1 cellular context compared by ENCODE assay signal in the genomic region with DNA sequence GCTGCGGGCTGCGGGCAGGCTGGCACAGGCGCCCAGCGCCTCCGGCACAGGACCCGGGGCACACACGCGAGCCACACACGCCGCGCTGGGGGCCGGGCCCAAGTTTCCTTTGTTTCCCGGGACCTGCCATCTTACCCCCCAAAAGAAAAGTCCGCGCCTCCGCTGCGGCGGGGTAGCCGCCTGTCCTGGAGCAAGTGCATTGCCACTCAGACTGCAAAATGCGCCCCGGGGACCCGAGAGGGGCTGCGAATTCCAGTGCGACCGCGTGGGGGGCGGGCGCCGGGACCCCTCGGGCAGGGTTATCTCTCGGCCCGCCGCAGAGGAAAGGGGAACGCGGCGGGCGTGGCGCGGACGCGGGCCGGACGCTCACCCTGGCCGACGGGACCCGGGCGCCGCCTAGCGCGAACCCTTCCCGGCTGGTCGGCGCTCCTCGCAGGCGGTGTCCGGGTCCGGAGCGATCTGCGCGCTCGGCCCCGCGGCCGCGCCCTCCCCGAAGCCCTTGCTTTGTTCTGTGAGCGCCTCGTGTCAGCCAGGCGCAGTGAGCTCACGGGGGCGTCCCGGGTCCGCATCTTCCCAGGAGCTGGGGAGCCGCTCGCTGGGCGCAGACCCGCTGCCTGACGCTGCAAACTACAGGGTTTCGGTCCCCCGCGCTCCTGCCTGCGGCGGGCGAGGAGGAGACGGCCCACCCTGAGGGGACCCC.
A peak's percentile ranks its signal among the peaks of the same experiment; 100 is the strongest.
TF ChIP-seq lines count a peak whose summit lies in the region.

No MANE protein-coding gene starts in this region.

TF ChIP-seq in H1, 55 proteins besides CTCF, POLR2A, EP300 and RAD21:
- TF ChIP-seq MAFK (IDR thresholded peaks at IDR 0.05; ENCODE audit: low read depth, low read length): no peak
- no peak for TF ChIP-seq JUN (IDR thresholded peaks at IDR 0.05; ENCODE audit: low read depth, low read length)
- peak; percentile 70 for TF ChIP-seq TAF1 (IDR thresholded peaks at IDR 0.05; ENCODE audit: low read depth, low read length)
- TF ChIP-seq BCL11A (IDR thresholded peaks at IDR 0.05; ENCODE audit: low read depth in 2 of 2, low read length in 2 of 2): no peak
- no peak for TF ChIP-seq SUZ12 (IDR thresholded peaks at IDR 0.05; ENCODE audit: low read length)
- TF ChIP-seq NANOG (IDR thresholded peaks at IDR 0.05; ENCODE audit: insufficient read depth, low read depth, low read length, poor library complexity, severe bottlenecking): no peak
- no peak for TF ChIP-seq SIRT6 (IDR thresholded peaks at IDR 0.05; ENCODE audit: low read length)
- TF ChIP-seq, protein P1, sequence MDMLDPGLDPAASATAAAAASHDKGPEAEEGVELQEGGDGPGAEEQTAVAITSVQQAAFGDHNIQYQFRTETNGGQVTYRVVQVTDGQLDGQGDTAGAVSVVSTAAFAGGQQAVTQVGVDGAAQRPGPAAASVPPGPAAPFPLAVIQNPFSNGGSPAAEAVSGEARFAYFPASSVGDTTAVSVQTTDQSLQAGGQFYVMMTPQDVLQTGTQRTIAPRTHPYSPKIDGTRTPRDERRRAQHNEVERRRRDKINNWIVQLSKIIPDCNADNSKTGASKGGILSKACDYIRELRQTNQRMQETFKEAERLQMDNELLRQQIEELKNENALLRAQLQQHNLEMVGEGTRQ (IDR thresholded peaks at IDR 0.05; ENCODE audit: low read length): no peak
- no peak for TF ChIP-seq CEBPB (IDR thresholded peaks at IDR 0.05; ENCODE audit: low read depth, low read length)
- TF ChIP-seq NRF1 (IDR thresholded peaks at IDR 0.05; ENCODE audit: low read depth, low read length): no peak
- TF ChIP-seq CTBP2 (IDR thresholded peaks at IDR 0.05; ENCODE audit: borderline replicate concordance, insufficient read depth, insufficient read length, low read length): no peak
- TF ChIP-seq HDAC6 (IDR thresholded peaks at IDR 0.05; ENCODE audit: low read depth, low read length): no peak
- peak; percentile 55; the same call in 1 of the 2 replicates for TF ChIP-seq RBBP5 (IDR thresholded peaks at IDR 0.05; ENCODE audit: borderline replicate concordance, low read depth, low read length)
- TF ChIP-seq ASH2L (IDR thresholded peaks at IDR 0.05; ENCODE audit: low read length): no peak
- TF ChIP-seq, protein P2, sequence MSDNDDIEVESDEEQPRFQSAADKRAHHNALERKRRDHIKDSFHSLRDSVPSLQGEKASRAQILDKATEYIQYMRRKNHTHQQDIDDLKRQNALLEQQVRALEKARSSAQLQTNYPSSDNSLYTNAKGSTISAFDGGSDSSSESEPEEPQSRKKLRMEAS (IDR thresholded peaks at IDR 0.05): peak; percentile 66
- no peak for TF ChIP-seq CHD1 (IDR thresholded peaks at IDR 0.05; ENCODE audit: low read depth, low read length)
- TF ChIP-seq TBP (IDR thresholded peaks at IDR 0.05; ENCODE audit: low read depth, low read length): no peak; the same call in 1 of the 2 replicates
- TF ChIP-seq RXRA (IDR thresholded peaks at IDR 0.05; ENCODE audit: insufficient read depth, low read depth, low read length): no peak
- TF ChIP-seq BRCA1 (IDR thresholded peaks at IDR 0.05; ENCODE audit: low read depth, low read length): no peak
- TF ChIP-seq CHD7 (IDR thresholded peaks at IDR 0.05; ENCODE audit: insufficient replicate concordance, low read length): no peak
- TF ChIP-seq RFX5 (IDR thresholded peaks at IDR 0.05; ENCODE audit: borderline replicate concordance, low read depth, low read length): no peak
- TF ChIP-seq RNF2 (IDR thresholded peaks at IDR 0.05; ENCODE audit: borderline replicate concordance, low read depth, low read length, missing control alignments, poor library complexity, severe bottlenecking): no peak
- TF ChIP-seq ATF2 (IDR thresholded peaks at IDR 0.05; ENCODE audit: low read length): no peak
- TF ChIP-seq BACH1 (IDR thresholded peaks at IDR 0.05; ENCODE audit: low read length): no peak
- TF ChIP-seq TCF12 (IDR thresholded peaks at IDR 0.05; ENCODE audit: low read depth, low read length): no peak
- no peak for TF ChIP-seq SP2 (IDR thresholded peaks at IDR 0.05; ENCODE audit: low read length)
- peak; percentile 31; the same call in 1 of the 2 replicates for TF ChIP-seq CREB1 (IDR thresholded peaks at IDR 0.05)
- TF ChIP-seq EGR1 (IDR thresholded peaks at IDR 0.05; ENCODE audit: borderline replicate concordance, low read depth, low read length): no peak
- no peak for TF ChIP-seq SP1 (IDR thresholded peaks at IDR 0.05; ENCODE audit: low read depth, low read length)
- TF ChIP-seq CHD2 (IDR thresholded peaks at IDR 0.05; ENCODE audit: low read length): no peak
- no peak; the same call in 1 of the 2 replicates for TF ChIP-seq TEAD4 (IDR thresholded peaks at IDR 0.05; ENCODE audit: low read depth, low read length)
- no peak for TF ChIP-seq CBX8 (IDR thresholded peaks at IDR 0.05; ENCODE audit: borderline replicate concordance, low read depth, low read length)
- TF ChIP-seq, protein P3, sequence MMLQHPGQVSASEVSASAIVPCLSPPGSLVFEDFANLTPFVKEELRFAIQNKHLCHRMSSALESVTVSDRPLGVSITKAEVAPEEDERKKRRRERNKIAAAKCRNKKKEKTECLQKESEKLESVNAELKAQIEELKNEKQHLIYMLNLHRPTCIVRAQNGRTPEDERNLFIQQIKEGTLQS (IDR thresholded peaks at IDR 0.05; ENCODE audit: insufficient read depth, low read depth, low read length): no peak
- TF ChIP-seq GTF2F1 (IDR thresholded peaks at IDR 0.05; ENCODE audit: borderline replicate concordance, low read depth, low read length): no peak
- TF ChIP-seq KDM5A (IDR thresholded peaks at IDR 0.05; ENCODE audit: low read length): no peak
- no peak for TF ChIP-seq ZNF274 (IDR thresholded peaks at IDR 0.05; ENCODE audit: borderline replicate concordance, extremely low read depth, low read length)
- TF ChIP-seq SP4 (IDR thresholded peaks at IDR 0.05; ENCODE audit: low read length): no peak
- no peak for TF ChIP-seq SIN3A (conservative IDR thresholded peaks at IDR 0.05 in 1 of 2, IDR thresholded peaks at IDR 0.05 in 1 of 2; ENCODE audit: low read depth in 1 of 2, low read length in 2 of 2)
- peak; percentile 46; the same call in 1 of the 2 replicates for TF ChIP-seq YY1 (IDR thresholded peaks at IDR 0.05; ENCODE audit: low read depth, low read length)
- no peak for TF ChIP-seq SAP30 (IDR thresholded peaks at IDR 0.05; ENCODE audit: insufficient read depth, insufficient replicate concordance, low read length)
- TF ChIP-seq FOSL1 (IDR thresholded peaks at IDR 0.05; ENCODE audit: insufficient read depth, low read depth, low read length): no peak
- no peak for TF ChIP-seq KDM1A (IDR thresholded peaks at IDR 0.05; ENCODE audit: borderline replicate concordance, low read length)
- peak; percentile 34 for TF ChIP-seq TAF7 (optimal IDR thresholded peaks at IDR 0.05; ENCODE audit: borderline replicate concordance, low read depth, low read length)
- no peak for TF ChIP-seq POU5F1 (IDR thresholded peaks at IDR 0.05; ENCODE audit: low read depth, low read length)
- peak; percentile 57 for TF ChIP-seq PHF8 (conservative IDR thresholded peaks at IDR 0.05; ENCODE audit: low read depth, low read length)
- TF ChIP-seq JUND (IDR thresholded peaks at IDR 0.05; ENCODE audit: low read length): no peak
- TF ChIP-seq, protein P4, sequence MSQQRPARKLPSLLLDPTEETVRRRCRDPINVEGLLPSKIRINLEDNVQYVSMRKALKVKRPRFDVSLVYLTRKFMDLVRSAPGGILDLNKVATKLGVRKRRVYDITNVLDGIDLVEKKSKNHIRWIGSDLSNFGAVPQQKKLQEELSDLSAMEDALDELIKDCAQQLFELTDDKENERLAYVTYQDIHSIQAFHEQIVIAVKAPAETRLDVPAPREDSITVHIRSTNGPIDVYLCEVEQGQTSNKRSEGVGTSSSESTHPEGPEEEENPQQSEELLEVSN (IDR thresholded peaks at IDR 0.05): no peak
- peak in 1 of 2 experiments; percentile 68; a peak in 1 of 4 replicates for TF ChIP-seq HDAC2 (IDR thresholded peaks at IDR 0.05; ENCODE audit: borderline replicate concordance in 1 of 2, low read depth in 2 of 2, low read length in 2 of 2)
- no peak for TF ChIP-seq GABPA (IDR thresholded peaks at IDR 0.05; ENCODE audit: borderline replicate concordance, insufficient read depth, low read length)
- peak; percentile 34 for TF ChIP-seq KDM4A (IDR thresholded peaks at IDR 0.05; ENCODE audit: low read depth, low read length, severe bottlenecking)
- TF ChIP-seq SIX5 (IDR thresholded peaks at IDR 0.05; ENCODE audit: low read depth, low read length): no peak
- no peak for TF ChIP-seq SRF (IDR thresholded peaks at IDR 0.05; ENCODE audit: low read depth, low read length)
- TF ChIP-seq EZH2 (IDR thresholded peaks at IDR 0.05; ENCODE audit: low read depth, low read length, severe bottlenecking): no peak
- peak; percentile 79 for TF ChIP-seq POLR2AphosphoS5 (IDR thresholded peaks at IDR 0.05; ENCODE audit: low read depth, low read length)
- TF ChIP-seq CBX5 (IDR thresholded peaks at IDR 0.05; ENCODE audit: low read depth, low read length): no peak
TF ChIP-seq in H1: peak in this region for 10.
